ENCODE assay signal across 1 cellular context in the genomic region with DNA sequence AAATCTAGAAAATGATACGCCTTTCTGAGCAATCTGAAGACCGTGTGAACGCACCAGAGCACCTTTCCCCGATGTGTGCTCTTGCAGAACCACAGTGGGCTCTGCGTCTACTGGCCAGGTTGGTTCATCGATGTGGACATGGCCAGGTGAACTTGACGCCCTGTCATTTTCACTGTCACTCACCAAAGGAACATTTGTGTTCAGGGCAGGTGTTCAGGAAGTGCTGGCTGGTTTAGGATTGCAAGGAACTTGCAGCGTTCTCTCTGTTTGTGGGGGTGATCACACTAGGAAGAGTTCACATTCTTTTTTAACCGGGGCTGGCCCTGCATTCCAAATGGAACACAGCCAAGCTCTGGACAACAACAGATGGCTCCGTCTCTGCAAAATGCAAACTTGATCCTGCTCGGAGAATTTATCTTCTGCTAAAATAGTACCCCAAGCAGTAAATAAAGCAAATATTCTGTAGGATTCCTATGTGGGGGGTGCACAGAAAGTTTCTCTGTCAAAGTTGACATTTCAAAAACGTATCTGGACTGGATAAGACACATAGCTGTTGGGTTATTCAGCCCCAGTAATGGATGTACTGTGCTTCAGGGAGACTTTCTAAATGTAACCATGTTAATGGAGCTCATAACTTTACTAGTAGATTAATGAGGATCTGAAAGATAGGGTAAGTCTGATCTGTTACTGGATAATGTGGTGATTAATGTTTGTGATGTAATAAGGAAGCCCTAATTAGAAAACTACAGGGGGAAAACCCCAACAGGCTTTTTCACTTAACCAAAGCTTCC.
TF ChIP-seq lines count a peak whose summit lies in the region.

No MANE protein-coding gene starts in this region.

TF ChIP-seq in IMR-90, 13 proteins besides CTCF, POLR2A, EP300 and RAD21:
- TF ChIP-seq RCOR1 (IDR thresholded peaks at IDR 0.05; ENCODE audit: insufficient replicate concordance, low read length) (no peak), BHLHE40 (IDR thresholded peaks at IDR 0.05; ENCODE audit: low read depth, low read length) (no peak), NFE2L2 (IDR thresholded peaks at IDR 0.05; ENCODE audit: low read depth, low read length) (no peak), ELK1 (IDR thresholded peaks at IDR 0.05; ENCODE audit: borderline replicate concordance, low read depth, low read length) (no peak), CEBPB (IDR thresholded peaks at IDR 0.05; ENCODE audit: low read depth, low read length) (no peak), FOS (IDR thresholded peaks at IDR 0.05; ENCODE audit: low read depth, low read length) (no peak), MAZ (IDR thresholded peaks at IDR 0.05; ENCODE audit: borderline replicate concordance, low read depth, low read length) (no peak), MAFK (IDR thresholded peaks at IDR 0.05; ENCODE audit: low read depth, low read length) (no peak), SMC3 (IDR thresholded peaks at IDR 0.05; ENCODE audit: low read depth, low read length) (no peak), MXI1 (IDR thresholded peaks at IDR 0.05; ENCODE audit: borderline replicate concordance, low read depth, low read length) (no peak), CHD1 (IDR thresholded peaks at IDR 0.05; ENCODE audit: low read depth, low read length) (no peak), RFX5 (IDR thresholded peaks at IDR 0.05; ENCODE audit: low read depth, low read length) (no peak)
- TF ChIP-seq, protein P1, sequence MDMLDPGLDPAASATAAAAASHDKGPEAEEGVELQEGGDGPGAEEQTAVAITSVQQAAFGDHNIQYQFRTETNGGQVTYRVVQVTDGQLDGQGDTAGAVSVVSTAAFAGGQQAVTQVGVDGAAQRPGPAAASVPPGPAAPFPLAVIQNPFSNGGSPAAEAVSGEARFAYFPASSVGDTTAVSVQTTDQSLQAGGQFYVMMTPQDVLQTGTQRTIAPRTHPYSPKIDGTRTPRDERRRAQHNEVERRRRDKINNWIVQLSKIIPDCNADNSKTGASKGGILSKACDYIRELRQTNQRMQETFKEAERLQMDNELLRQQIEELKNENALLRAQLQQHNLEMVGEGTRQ (IDR thresholded peaks at IDR 0.05; ENCODE audit: low read depth, low read length) = no peak
